Comparison of ENCODE assay signal across 28 cellular contexts in the genomic region with DNA sequence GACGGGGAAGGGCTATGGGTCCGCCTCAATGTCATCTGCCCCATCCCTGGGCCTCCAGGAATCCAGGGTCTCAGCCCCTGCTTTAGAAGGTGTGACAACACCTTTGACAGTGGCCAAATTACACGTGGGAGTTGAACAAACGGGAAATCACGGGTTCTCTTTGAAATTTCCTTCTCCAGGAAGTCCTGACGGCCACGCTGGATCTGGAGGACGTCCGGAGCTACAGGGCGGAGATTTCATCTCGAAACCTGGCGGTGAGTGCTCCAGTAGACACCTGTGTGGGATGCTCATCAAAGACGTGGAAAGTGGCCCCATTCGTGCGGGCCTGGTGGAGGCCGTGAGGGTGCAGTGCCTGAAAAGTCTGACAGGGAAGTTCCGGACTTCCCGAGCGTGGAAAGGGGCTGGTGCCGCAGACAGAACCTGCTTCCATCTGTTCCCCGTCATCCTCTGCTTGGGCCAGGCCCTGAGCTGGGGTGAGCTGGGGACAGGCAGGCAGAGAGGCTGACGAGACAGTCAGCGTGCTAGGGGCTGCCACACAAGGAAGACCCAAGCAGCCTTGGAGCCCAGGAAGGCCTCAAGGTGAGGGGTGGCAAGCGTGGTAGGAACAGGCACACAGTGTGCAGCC. TPM values are rescaled to one million over a fixed set of nuclear protein-coding genes. Genes with fewer than 3 reads are reported as not detected.
"Had no signal": no experiment of that assay in that cellular context is flagged by ENCODE, and none has a peak within 500 bp of the region (broad histone marks: within the 10 kb centered on the region; RNA-seq: fewer than 3 reads in every experiment).

No MANE protein-coding gene starts in this region.

- DNase-seq: activated CD4-positive, alpha-beta T cell treated with anti-CD3 and anti-CD28 coated beads for 48 hours; activated CD4-positive, alpha-beta T cell treated with anti-CD3 and anti-CD28 coated beads, Interleukin-2, amount 50 U/mL, for 48 hours; activated CD4-positive, CD25-positive, alpha-beta regulatory T cell treated with anti-CD3 and anti-CD28 coated beads, Interleukin-2, amount 50 U/mL, for 72 hours; activated CD8-positive, alpha-beta memory T cell treated with anti-CD3 and anti-CD28 coated beads, Interleukin-2, amount 10 ng/mL, durations not matched to agents 7 days and 5 days; activated effector memory CD4-positive, alpha-beta T cell treated with Interleukin-2 at 50 U/mL for 16 hours; activated naive CD4-positive, alpha-beta T cell; activated naive CD8-positive, alpha-beta T cell treated with anti-CD3 and anti-CD28 coated beads, Interleukin-2, amount 50 U/mL, for 24 hours; activated T-cell treated with anti-CD3 and anti-CD28 coated beads, Interleukin-2, amount 50 U/mL, for 24 hours; amniotic stem cell; body of pancreas; KG1; NCI-H1092; NCI-H1417; NCI-H1694; NCI-H2029 treated with DMSO at 0.1 percent for 48 hours; NCI-H524; SIG-M5; T-helper 17 cell; T-helper 9 cell had no signal

- H3K27me3 ChIP-seq: ascending aorta, body of pancreas had no signal

- H3K9me3 Mint-ChIP-seq: activated naive CD4-positive, alpha-beta T cell treated with anti-CD3 and anti-CD28 coated beads, Interleukin-2, amount 50 U/mL, for 24 hours; activated naive CD8-positive, alpha-beta T cell treated with anti-CD3 and anti-CD28 coated beads, Interleukin-2, amount 50 U/mL, for 24 hours; activated T-cell treated with anti-CD3 and anti-CD28 coated beads, Interleukin-2, amount 50 U/mL, for 24 hours; activated T-helper 1 cell treated with anti-CD3 and anti-CD28 coated beads, Interleukin-12 subunit alpha, Interleukin-12 subunit beta, Interleukin-2, Interleukin-4 antibody, amounts not matched to agents 30 ng/mL and 10 ng/mL and 1 ng/mL, durations not matched to agents 14 hours and 24 hours and 36 hours; central memory CD8-positive, alpha-beta T cell; WTC11 had no signal

- H3K9me3 ChIP-seq: ascending aorta, body of pancreas had no signal

- H3K4me1 ChIP-seq: ascending aorta, body of pancreas had no signal

- FAIRE-seq: RCC 7860 had no signal

- H3K4me3 Mint-ChIP-seq: activated CD8-positive, alpha-beta memory T cell treated with anti-CD3 and anti-CD28 coated beads, Interleukin-2, amount 10 ng/mL, durations not matched to agents 7 days and 5 days; activated naive CD4-positive, alpha-beta T cell treated with anti-CD3 and anti-CD28 coated beads, Interleukin-2, amount 50 U/mL, for 24 hours; activated naive CD8-positive, alpha-beta T cell treated with anti-CD3 and anti-CD28 coated beads, Interleukin-2, amount 50 U/mL, for 24 hours; activated T-cell treated with anti-CD3 and anti-CD28 coated beads, Interleukin-2, amount 50 U/mL, for 24 hours; activated T-helper 1 cell treated with anti-CD3 and anti-CD28 coated beads, Interleukin-12 subunit alpha, Interleukin-12 subunit beta, Interleukin-2, Interleukin-4 antibody, amounts not matched to agents 30 ng/mL and 10 ng/mL and 1 ng/mL, durations not matched to agents 14 hours and 24 hours and 36 hours; central memory CD8-positive, alpha-beta T cell; T-helper 17 cell; WTC11 had no signal

- H3K4me3 ChIP-seq: ascending aorta, body of pancreas had no signal

- H3K27ac ChIP-seq: ascending aorta, body of pancreas had no signal

- H3K27ac Mint-ChIP-seq: activated CD8-positive, alpha-beta memory T cell treated with anti-CD3 and anti-CD28 coated beads, Interleukin-2, amount 10 ng/mL, durations not matched to agents 7 days and 5 days; activated naive CD4-positive, alpha-beta T cell treated with anti-CD3 and anti-CD28 coated beads, Interleukin-2, amount 50 U/mL, for 24 hours; activated naive CD8-positive, alpha-beta T cell treated with anti-CD3 and anti-CD28 coated beads, Interleukin-2, amount 50 U/mL, for 24 hours; activated T-helper 1 cell treated with anti-CD3 and anti-CD28 coated beads, Interleukin-12 subunit alpha, Interleukin-12 subunit beta, Interleukin-2, Interleukin-4 antibody, amounts not matched to agents 30 ng/mL and 10 ng/mL and 1 ng/mL, durations not matched to agents 14 hours and 24 hours and 36 hours; T-helper 17 cell; WTC11 had no signal

- ATAC-seq: activated CD8-positive, alpha-beta memory T cell treated with anti-CD3 and anti-CD28 coated beads, Interleukin-2, amount 10 ng/mL, durations not matched to agents 7 days and 5 days; activated naive CD8-positive, alpha-beta T cell treated with anti-CD3 and anti-CD28 coated beads, Interleukin-2, amount 50 U/mL, for 24 hours; body of pancreas; T-helper 17 cell had no signal

- H3K4me1 Mint-ChIP-seq: activated CD8-positive, alpha-beta memory T cell treated with anti-CD3 and anti-CD28 coated beads, Interleukin-2, amount 10 ng/mL, durations not matched to agents 7 days and 5 days; activated naive CD4-positive, alpha-beta T cell treated with anti-CD3 and anti-CD28 coated beads, Interleukin-2, amount 50 U/mL, for 24 hours; activated naive CD8-positive, alpha-beta T cell treated with anti-CD3 and anti-CD28 coated beads, Interleukin-2, amount 50 U/mL, for 24 hours; central memory CD8-positive, alpha-beta T cell; T-helper 17 cell had no signal

- H3K27me3 Mint-ChIP-seq: activated CD8-positive, alpha-beta memory T cell treated with anti-CD3 and anti-CD28 coated beads, Interleukin-2, amount 10 ng/mL, durations not matched to agents 7 days and 5 days; activated naive CD4-positive, alpha-beta T cell treated with anti-CD3 and anti-CD28 coated beads, Interleukin-2, amount 50 U/mL, for 24 hours; activated naive CD8-positive, alpha-beta T cell treated with anti-CD3 and anti-CD28 coated beads, Interleukin-2, amount 50 U/mL, for 24 hours; activated T-cell treated with anti-CD3 and anti-CD28 coated beads, Interleukin-2, amount 50 U/mL, for 24 hours; central memory CD8-positive, alpha-beta T cell; T-helper 17 cell had no signal

RNA-seq across cellular contexts. Expression of a gene that starts 48.7 kb away (rescaled TPM):
- total RNA-seq: activated CD8-positive, alpha-beta memory T cell treated with anti-CD3 and anti-CD28 coated beads, Interleukin-2, amount 10 ng/mL, durations not matched to agents 7 days and 5 days; ascending aorta; body of pancreas; bronchial epithelial cell; LHCN-M2; M059J; T-helper 17 cell had no signal

RNA-seq across cellular contexts. Expression of a gene that starts 59.5 kb away (rescaled TPM):
- total RNA-seq: activated CD8-positive, alpha-beta memory T cell treated with anti-CD3 and anti-CD28 coated beads, Interleukin-2, amount 10 ng/mL, durations not matched to agents 7 days and 5 days; activated T-helper 1 cell treated with anti-CD3 and anti-CD28 coated beads, Interleukin-12 subunit alpha, Interleukin-12 subunit beta, Interleukin-2, Interleukin-4 antibody, amounts not matched to agents 30 ng/mL and 10 ng/mL and 1 ng/mL, durations not matched to agents 14 hours and 24 hours and 36 hours; ascending aorta; body of pancreas; bronchial epithelial cell; LHCN-M2; M059J; WTC11 had no signal
